1 cellular context compared by ENCODE assay signal in genomic region chr6:2845880-2846208, GRCh38.
TF ChIP-seq lines count a peak whose summit lies in the region.

No MANE protein-coding gene starts in this region.

TF ChIP-seq in K562, 482 proteins besides CTCF, POLR2A, EP300 and RAD21 (continues in another document):
- TF ChIP-seq, protein P1, sequence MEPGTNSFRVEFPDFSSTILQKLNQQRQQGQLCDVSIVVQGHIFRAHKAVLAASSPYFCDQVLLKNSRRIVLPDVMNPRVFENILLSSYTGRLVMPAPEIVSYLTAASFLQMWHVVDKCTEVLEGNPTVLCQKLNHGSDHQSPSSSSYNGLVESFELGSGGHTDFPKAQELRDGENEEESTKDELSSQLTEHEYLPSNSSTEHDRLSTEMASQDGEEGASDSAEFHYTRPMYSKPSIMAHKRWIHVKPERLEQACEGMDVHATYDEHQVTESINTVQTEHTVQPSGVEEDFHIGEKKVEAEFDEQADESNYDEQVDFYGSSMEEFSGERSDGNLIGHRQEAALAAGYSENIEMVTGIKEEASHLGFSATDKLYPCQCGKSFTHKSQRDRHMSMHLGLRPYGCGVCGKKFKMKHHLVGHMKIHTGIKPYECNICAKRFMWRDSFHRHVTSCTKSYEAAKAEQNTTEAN (CRISPR knock-in tag; IDR thresholded peaks at IDR 0.05), result no peak
- TF ChIP-seq EGR1 (conservative IDR thresholded peaks at IDR 0.05) (no peak), ZNF695 (CRISPR knock-in tag; IDR thresholded peaks at IDR 0.05) (no peak), ZNF75A (CRISPR knock-in tag; IDR thresholded peaks at IDR 0.05) (no peak), NR2C2 (CRISPR knock-in tag; IDR thresholded peaks at IDR 0.05) (no peak), NR2C2 (tag; IDR thresholded peaks at IDR 0.05) (peak; percentile 32; the same call in 1 of the 2 replicates), HDAC2 (IDR thresholded peaks at IDR 0.05) (no peak), TAF9B (IDR thresholded peaks at IDR 0.05; ENCODE audit: partially characterized antibody) (no peak), ELF4 (CRISPR knock-in tag; IDR thresholded peaks at IDR 0.05) (no peak), RBFOX2 (IDR thresholded peaks at IDR 0.05; ENCODE audit: low read depth, low read length) (no peak), EP400 (IDR thresholded peaks at IDR 0.05) (0 out of 2 replicates have a peak, but pooled peaks have one; percentile 50), SMARCA5 (IDR thresholded peaks at IDR 0.05) (peak; percentile 80), PHF21A (IDR thresholded peaks at IDR 0.05; ENCODE audit: borderline replicate concordance, low read depth) (no peak), HLTF (IDR thresholded peaks at IDR 0.05) (peak; percentile 93; the same call in 1 of the 2 replicates), ZNF23 (CRISPR knock-in tag; IDR thresholded peaks at IDR 0.05) (no peak), XRCC4 (IDR thresholded peaks at IDR 0.05; ENCODE audit: extremely low read depth, insufficient read depth, insufficient read length) (no peak), STAT5A (IDR thresholded peaks at IDR 0.05; ENCODE audit: borderline replicate concordance, low read length) (peak; percentile 32; the same call in 1 of the 2 replicates), MIER1 (IDR thresholded peaks at IDR 0.05; ENCODE audit: low read depth) (no peak), ERF (CRISPR knock-in tag; IDR thresholded peaks at IDR 0.05) (no peak), KLF16 (IDR thresholded peaks at IDR 0.05) (no peak)
- TF ChIP-seq, protein P2, sequence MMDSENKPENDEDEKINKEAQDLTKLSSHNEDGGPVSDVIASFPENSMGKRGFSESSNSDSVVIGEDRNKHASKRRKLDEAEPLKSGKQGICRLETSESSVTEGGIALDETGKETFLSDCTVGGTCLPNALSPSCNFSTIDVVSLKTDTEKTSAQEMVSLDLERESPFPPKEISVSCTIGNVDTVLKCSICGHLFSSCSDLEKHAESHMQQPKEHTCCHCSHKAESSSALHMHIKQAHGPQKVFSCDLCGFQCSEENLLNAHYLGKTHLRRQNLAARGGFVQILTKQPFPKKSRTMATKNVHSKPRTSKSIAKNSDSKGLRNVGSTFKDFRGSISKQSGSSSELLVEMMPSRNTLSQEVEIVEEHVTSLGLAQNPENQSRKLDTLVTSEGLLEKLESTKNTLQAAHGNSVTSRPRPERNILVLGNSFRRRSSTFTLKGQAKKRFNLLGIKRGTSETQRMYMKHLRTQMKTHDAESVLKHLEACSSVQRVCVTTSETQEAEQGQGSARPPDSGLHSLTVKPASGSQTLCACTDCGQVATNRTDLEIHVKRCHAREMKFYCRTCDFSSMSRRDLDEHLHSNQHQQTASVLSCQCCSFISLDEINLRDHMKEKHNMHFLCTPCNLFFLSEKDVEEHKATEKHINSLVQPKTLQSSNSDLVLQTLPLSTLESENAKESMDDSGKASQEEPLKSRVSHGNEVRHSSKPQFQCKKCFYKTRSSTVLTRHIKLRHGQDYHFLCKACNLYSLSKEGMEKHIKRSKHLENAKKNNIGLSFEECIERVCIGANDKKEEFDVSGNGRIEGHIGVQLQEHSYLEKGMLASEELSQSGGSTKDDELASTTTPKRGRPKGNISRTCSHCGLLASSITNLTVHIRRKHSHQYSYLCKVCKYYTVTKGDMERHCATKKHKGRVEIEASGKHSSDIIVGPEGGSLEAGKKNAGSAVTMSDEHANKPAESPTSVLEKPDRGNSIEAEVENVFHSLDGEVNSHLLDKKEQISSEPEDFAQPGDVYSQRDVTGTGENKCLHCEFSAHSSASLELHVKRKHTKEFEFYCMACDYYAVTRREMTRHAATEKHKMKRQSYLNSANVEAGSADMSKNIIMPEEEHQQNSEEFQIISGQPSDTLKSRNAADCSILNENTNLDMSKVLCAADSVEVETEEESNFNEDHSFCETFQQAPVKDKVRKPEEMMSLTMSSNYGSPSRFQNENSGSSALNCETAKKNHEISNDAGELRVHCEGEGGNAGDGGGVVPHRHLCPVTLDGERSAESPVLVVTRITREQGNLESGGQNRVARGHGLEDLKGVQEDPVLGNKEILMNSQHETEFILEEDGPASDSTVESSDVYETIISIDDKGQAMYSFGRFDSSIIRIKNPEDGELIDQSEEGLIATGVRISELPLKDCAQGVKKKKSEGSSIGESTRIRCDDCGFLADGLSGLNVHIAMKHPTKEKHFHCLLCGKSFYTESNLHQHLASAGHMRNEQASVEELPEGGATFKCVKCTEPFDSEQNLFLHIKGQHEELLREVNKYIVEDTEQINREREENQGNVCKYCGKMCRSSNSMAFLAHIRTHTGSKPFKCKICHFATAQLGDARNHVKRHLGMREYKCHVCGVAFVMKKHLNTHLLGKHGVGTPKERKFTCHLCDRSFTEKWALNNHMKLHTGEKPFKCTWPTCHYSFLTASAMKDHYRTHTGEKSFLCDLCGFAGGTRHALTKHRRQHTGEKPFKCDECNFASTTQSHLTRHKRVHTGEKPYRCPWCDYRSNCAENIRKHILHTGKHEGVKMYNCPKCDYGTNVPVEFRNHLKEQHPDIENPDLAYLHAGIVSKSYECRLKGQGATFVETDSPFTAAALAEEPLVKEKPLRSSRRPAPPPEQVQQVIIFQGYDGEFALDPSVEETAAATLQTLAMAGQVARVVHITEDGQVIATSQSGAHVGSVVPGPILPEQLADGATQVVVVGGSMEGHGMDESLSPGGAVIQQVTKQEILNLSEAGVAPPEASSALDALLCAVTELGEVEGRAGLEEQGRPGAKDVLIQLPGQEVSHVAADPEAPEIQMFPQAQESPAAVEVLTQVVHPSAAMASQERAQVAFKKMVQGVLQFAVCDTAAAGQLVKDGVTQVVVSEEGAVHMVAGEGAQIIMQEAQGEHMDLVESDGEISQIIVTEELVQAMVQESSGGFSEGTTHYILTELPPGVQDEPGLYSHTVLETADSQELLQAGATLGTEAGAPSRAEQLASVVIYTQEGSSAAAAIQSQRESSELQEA (IDR thresholded peaks at IDR 0.05; ENCODE audit: low read depth), result 0 out of 2 replicates have a peak, but pooled peaks have one; percentile 35
- TF ChIP-seq, protein P3, sequence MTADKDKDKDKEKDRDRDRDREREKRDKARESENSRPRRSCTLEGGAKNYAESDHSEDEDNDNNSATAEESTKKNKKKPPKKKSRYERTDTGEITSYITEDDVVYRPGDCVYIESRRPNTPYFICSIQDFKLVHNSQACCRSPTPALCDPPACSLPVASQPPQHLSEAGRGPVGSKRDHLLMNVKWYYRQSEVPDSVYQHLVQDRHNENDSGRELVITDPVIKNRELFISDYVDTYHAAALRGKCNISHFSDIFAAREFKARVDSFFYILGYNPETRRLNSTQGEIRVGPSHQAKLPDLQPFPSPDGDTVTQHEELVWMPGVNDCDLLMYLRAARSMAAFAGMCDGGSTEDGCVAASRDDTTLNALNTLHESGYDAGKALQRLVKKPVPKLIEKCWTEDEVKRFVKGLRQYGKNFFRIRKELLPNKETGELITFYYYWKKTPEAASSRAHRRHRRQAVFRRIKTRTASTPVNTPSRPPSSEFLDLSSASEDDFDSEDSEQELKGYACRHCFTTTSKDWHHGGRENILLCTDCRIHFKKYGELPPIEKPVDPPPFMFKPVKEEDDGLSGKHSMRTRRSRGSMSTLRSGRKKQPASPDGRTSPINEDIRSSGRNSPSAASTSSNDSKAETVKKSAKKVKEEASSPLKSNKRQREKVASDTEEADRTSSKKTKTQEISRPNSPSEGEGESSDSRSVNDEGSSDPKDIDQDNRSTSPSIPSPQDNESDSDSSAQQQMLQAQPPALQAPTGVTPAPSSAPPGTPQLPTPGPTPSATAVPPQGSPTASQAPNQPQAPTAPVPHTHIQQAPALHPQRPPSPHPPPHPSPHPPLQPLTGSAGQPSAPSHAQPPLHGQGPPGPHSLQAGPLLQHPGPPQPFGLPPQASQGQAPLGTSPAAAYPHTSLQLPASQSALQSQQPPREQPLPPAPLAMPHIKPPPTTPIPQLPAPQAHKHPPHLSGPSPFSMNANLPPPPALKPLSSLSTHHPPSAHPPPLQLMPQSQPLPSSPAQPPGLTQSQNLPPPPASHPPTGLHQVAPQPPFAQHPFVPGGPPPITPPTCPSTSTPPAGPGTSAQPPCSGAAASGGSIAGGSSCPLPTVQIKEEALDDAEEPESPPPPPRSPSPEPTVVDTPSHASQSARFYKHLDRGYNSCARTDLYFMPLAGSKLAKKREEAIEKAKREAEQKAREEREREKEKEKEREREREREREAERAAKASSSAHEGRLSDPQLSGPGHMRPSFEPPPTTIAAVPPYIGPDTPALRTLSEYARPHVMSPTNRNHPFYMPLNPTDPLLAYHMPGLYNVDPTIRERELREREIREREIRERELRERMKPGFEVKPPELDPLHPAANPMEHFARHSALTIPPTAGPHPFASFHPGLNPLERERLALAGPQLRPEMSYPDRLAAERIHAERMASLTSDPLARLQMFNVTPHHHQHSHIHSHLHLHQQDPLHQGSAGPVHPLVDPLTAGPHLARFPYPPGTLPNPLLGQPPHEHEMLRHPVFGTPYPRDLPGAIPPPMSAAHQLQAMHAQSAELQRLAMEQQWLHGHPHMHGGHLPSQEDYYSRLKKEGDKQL (CRISPR knock-in tag; IDR thresholded peaks at IDR 0.05; ENCODE audit: borderline replicate concordance), result no peak
- TF ChIP-seq, protein P4, sequence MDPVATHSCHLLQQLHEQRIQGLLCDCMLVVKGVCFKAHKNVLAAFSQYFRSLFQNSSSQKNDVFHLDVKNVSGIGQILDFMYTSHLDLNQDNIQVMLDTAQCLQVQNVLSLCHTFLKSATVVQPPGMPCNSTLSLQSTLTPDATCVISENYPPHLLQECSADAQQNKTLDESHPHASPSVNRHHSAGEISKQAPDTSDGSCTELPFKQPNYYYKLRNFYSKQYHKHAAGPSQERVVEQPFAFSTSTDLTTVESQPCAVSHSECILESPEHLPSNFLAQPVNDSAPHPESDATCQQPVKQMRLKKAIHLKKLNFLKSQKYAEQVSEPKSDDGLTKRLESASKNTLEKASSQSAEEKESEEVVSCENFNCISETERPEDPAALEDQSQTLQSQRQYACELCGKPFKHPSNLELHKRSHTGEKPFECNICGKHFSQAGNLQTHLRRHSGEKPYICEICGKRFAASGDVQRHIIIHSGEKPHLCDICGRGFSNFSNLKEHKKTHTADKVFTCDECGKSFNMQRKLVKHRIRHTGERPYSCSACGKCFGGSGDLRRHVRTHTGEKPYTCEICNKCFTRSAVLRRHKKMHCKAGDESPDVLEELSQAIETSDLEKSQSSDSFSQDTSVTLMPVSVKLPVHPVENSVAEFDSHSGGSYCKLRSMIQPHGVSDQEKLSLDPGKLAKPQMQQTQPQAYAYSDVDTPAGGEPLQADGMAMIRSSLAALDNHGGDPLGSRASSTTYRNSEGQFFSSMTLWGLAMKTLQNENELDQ (CRISPR knock-in tag; IDR thresholded peaks at IDR 0.05; ENCODE audit: borderline replicate concordance), result no peak
- TF ChIP-seq, protein P5, sequence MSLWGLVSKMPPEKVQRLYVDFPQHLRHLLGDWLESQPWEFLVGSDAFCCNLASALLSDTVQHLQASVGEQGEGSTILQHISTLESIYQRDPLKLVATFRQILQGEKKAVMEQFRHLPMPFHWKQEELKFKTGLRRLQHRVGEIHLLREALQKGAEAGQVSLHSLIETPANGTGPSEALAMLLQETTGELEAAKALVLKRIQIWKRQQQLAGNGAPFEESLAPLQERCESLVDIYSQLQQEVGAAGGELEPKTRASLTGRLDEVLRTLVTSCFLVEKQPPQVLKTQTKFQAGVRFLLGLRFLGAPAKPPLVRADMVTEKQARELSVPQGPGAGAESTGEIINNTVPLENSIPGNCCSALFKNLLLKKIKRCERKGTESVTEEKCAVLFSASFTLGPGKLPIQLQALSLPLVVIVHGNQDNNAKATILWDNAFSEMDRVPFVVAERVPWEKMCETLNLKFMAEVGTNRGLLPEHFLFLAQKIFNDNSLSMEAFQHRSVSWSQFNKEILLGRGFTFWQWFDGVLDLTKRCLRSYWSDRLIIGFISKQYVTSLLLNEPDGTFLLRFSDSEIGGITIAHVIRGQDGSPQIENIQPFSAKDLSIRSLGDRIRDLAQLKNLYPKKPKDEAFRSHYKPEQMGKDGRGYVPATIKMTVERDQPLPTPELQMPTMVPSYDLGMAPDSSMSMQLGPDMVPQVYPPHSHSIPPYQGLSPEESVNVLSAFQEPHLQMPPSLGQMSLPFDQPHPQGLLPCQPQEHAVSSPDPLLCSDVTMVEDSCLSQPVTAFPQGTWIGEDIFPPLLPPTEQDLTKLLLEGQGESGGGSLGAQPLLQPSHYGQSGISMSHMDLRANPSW (CRISPR knock-in tag; IDR thresholded peaks at IDR 0.05), result no peak
- TF ChIP-seq, protein P6, sequence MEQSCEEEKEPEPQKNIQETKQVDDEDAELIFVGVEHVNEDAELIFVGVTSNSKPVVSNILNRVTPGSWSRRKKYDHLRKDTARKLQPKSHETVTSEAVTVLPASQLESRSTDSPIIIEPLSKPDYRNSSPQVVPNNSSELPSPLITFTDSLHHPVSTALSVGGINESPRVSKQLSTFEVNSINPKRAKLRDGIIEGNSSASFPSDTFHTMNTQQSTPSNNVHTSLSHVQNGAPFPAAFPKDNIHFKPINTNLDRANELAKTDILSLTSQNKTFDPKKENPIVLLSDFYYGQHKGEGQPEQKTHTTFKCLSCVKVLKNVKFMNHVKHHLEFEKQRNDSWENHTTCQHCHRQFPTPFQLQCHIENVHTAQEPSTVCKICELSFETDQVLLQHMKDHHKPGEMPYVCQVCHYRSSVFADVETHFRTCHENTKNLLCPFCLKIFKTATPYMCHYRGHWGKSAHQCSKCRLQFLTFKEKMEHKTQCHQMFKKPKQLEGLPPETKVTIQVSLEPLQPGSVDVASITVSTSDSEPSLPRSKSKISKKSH (CRISPR knock-in tag; IDR thresholded peaks at IDR 0.05), result no peak
- TF ChIP-seq, protein P7, sequence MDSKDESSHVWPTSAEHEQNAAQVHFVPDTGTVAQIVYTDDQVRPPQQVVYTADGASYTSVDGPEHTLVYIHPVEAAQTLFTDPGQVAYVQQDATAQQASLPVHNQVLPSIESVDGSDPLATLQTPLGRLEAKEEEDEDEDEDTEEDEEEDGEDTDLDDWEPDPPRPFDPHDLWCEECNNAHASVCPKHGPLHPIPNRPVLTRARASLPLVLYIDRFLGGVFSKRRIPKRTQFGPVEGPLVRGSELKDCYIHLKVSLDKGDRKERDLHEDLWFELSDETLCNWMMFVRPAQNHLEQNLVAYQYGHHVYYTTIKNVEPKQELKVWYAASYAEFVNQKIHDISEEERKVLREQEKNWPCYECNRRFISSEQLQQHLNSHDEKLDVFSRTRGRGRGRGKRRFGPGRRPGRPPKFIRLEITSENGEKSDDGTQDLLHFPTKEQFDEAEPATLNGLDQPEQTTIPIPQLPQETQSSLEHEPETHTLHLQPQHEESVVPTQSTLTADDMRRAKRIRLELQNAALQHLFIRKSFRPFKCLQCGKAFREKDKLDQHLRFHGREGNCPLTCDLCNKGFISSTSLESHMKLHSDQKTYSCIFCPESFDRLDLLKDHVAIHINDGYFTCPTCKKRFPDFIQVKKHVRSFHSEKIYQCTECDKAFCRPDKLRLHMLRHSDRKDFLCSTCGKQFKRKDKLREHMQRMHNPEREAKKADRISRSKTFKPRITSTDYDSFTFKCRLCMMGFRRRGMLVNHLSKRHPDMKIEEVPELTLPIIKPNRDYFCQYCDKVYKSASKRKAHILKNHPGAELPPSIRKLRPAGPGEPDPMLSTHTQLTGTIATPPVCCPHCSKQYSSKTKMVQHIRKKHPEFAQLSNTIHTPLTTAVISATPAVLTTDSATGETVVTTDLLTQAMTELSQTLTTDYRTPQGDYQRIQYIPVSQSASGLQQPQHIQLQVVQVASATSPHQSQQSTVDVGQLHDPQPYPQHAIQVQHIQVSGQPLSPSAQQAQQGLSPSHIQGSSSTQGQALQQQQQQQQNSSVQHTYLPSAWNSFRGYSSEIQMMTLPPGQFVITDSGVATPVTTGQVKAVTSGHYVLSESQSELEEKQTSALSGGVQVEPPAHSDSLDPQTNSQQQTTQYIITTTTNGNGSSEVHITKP (IDR thresholded peaks at IDR 0.05; ENCODE audit: partially characterized antibody), result peak; percentile 29
